ENCODE assay signal across 31 cellular contexts in the genomic region with DNA sequence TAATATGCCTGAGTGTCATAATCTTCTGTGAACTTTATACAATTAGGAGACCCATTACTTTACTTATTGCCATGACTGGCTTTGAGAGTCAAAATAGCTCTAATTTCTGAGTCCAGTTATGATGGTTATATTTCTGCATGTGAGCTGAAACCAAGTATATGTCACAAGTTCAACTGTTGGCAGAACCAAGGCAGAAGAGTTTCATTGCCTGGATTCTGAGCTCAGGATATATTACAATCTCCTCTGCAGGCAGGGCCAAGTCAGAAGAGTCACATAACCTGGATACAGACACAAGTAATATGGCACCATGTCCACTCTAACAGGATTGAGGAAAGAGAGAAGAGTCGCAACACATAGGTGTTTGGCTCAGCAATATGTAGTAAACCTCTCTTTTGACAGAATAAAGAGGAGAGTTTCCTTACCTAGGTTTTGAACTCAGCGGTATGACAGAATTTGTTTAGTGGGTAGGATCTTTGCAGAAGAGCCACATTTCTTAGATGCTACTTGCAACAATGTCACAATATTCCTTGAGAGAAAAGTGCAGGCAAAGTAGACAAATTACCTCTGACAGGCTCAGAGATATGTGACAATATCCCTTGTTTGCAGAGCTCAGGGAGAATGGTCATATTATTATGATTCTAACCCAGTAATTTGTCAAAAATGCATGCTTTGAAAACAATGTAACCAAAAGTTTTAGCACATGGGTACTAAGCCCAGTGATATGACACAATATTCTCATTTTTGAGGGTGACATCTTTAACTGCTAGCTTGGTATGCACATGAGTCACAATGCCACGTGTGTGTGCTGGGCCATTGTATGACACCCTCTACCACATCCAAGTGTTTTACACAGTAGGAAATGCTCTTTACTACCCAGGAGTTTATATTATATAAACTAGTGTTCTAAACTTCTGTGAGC.
DNase-seq lines count a peak whose midpoint lies in the region; TF ChIP-seq lines count a peak whose summit lies in the region.
"Had no signal": no experiment of that assay in that cellular context is flagged by ENCODE, and none has a peak within 500 bp of the region (broad histone marks: within the 10 kb centered on the region; RNA-seq: fewer than 3 reads in every experiment).

No MANE protein-coding gene starts in this region.

- CTCF ChIA-PET in mammary epithelial cell (lab: Charles Lee; ENCODE audit: low non-redundant PET) = no interaction called here

- H3K9ac ChIP-seq in H9 (ENCODE audit: extremely low read depth, insufficient read length, low read length) (no peak overlapping the region), mammary epithelial cell (ENCODE audit: insufficient read depth, low read length) (no peak overlapping the region)

- no peak overlapping the region for H4K8ac ChIP-seq in H9 (replicated peaks; ENCODE audit: insufficient read length, low read depth, low read length)

- H3K27ac Mint-ChIP-seq in H9 = no peak overlapping the region
- H3K27ac Mint-ChIP-seq: CD4-positive, alpha-beta memory T cell; effector memory CD8-positive, alpha-beta T cell; naive B cell; T-helper 17 cell had no signal

- no CpG with 5 or more reads among the region's 3 CpGs for WGBS in H9 (ENCODE audit: extremely low coverage, insufficient read length, low lambda C conversion rate)
- no CpG with 5 or more reads among the region's 3 CpGs for WGBS in mammary epithelial cell (ENCODE audit: low coverage, missing lambda C conversion rate)

- no peak for TF ChIP-seq CTCF in epithelial cell of esophagus (IDR thresholded peaks at IDR 0.05; ENCODE audit: insufficient read depth, low read depth, low read length, missing control alignments)
- TF ChIP-seq CTCF in H9 (conservative IDR thresholded peaks at IDR 0.05) = no peak
- TF ChIP-seq CTCF in mammary epithelial cell (conservative IDR thresholded peaks at IDR 0.05 in 1 of 2, IDR thresholded peaks at IDR 0.05 in 1 of 2; ENCODE audit: extremely low read depth in 1 of 2, insufficient read depth in 1 of 2, low read depth in 1 of 2, low read length in 2 of 2) = no peak

- H3K18ac ChIP-seq in H9 (ENCODE audit: insufficient read length, low read depth, low read length) = no peak overlapping the region

- H3T11ph ChIP-seq in H9 (ENCODE audit: low read length) = no peak overlapping the region

- H3K9me3 ChIP-seq in H9 (ENCODE audit: control insufficient read depth, low read depth, low read length) (no peaks in the 10 kb centered on the region), mammary epithelial cell (replicated peaks; ENCODE audit: insufficient read depth, low read length) (no peaks in the 10 kb centered on the region)
- H3K9me3 ChIP-seq: gastroesophageal sphincter, prostate gland, sigmoid colon, stomach, thyroid gland, vagina had no signal

- no peaks in the 10 kb centered on the region for H3K36me3 Mint-ChIP-seq in H9 (ENCODE audit: insufficient read depth in 1 of 3, low read depth in 3 of 3)
- H3K36me3 Mint-ChIP-seq: CD4-positive, alpha-beta memory T cell; naive B cell had no signal

- dilution Hi-C loops in mammary epithelial cell (cut with HindIII; ENCODE audit: low sequenced_read_pairs) = no loop called here

- H3K14ac ChIP-seq in H9 (ENCODE audit: insufficient read depth, low read length) = no peak overlapping the region

- intact Hi-C loops in mammary epithelial cell (cut with micrococcal nuclease) = no loop called here

- no peaks in the 10 kb centered on the region for H3K79me1 ChIP-seq in H9 (ENCODE audit: insufficient read depth, low read depth, low read length, poor library complexity, severe bottlenecking)

- H2BK15ac ChIP-seq in H9 (ENCODE audit: low read depth, low read length) = no peak overlapping the region

- H3K4me2 ChIP-seq in H9 (ENCODE audit: insufficient read depth, insufficient read length, low read length) = no peak overlapping the region
- H3K4me2 ChIP-seq in mammary epithelial cell (ENCODE audit: insufficient read depth, low read depth, low read length) = no peak overlapping the region

- no peak overlapping the region for H2BK5ac ChIP-seq in H9 (ENCODE audit: insufficient read length, low read length)

- H3K4me1 Mint-ChIP-seq in H9 = no peaks in the 10 kb centered on the region
- H3K4me1 Mint-ChIP-seq: CD4-positive, alpha-beta memory T cell; naive B cell; T-helper 17 cell had no signal

- H3K9me3 Mint-ChIP-seq in H9 = no peaks in the 10 kb centered on the region
- H3K9me3 Mint-ChIP-seq: CD4-positive, alpha-beta memory T cell; effector memory CD8-positive, alpha-beta T cell had no signal

- no peak overlapping the region for H4K91ac ChIP-seq in H9 (ENCODE audit: insufficient read length, low read depth, low read length)

- H4K20me1 ChIP-seq in H9 (ENCODE audit: control insufficient read depth, insufficient read depth, insufficient read length) (no peaks in the 10 kb centered on the region), mammary epithelial cell (ENCODE audit: insufficient read depth, low read length) (no peaks in the 10 kb centered on the region)

- no peak overlapping the region for H3K56ac ChIP-seq in H9 (ENCODE audit: insufficient read length, low read depth, low read length)

- no peak overlapping the region for H2BK120ac ChIP-seq in H9 (ENCODE audit: low read depth, low read length, poor library complexity, severe bottlenecking)

- no peak overlapping the region for H3K4ac ChIP-seq in H9 (ENCODE audit: low read depth, low read length)

- H3K4me3 Mint-ChIP-seq in H9 = no peak overlapping the region
- H3K4me3 Mint-ChIP-seq: CD4-positive, alpha-beta memory T cell; effector memory CD8-positive, alpha-beta T cell; naive B cell; T-helper 17 cell had no signal

- H3K27ac ChIP-seq in H9 (ENCODE audit: insufficient read length, low read depth, low read length) (no peak overlapping the region), mammary epithelial cell (ENCODE audit: insufficient read depth, low read depth, low read length) (no peak overlapping the region)
- H3K27ac ChIP-seq: 22Rv1, cardiac muscle cell, coronary artery, gastroesophageal sphincter, prostate gland, sigmoid colon, stomach, thyroid gland, vagina had no signal

- no peak overlapping the region for H4K5ac ChIP-seq in H9 (ENCODE audit: insufficient read length, low read depth, low read length)

- H3K23ac ChIP-seq in H9 (ENCODE audit: insufficient read length, low read depth, low read length) = no peak overlapping the region

- no peak overlapping the region for H2AK5ac ChIP-seq in H9 (ENCODE audit: insufficient read length, low read length)

- H3K4me3 ChIP-seq in epithelial cell of esophagus (ENCODE audit: low read length) = no peak overlapping the region
- no peak overlapping the region for H3K4me3 ChIP-seq in skeletal muscle cell (ENCODE audit: low read depth, low read length)
- no peak overlapping the region for H3K4me3 ChIP-seq in mammary epithelial cell (replicated peaks in 1 of 3; ENCODE audit: insufficient read depth in 1 of 3, low read depth in 2 of 3, low read length in 3 of 3)
- H3K4me3 ChIP-seq: cardiac muscle cell, coronary artery, gastroesophageal sphincter, prostate gland, sigmoid colon, stomach, thyroid gland, vagina had no signal

- peak; percentile 2 for DNase-seq in NK-92 treated with Interleukin-12 subunit alpha and Interleukin-12 subunit beta, amount 100 ng/mL, for 24 hours (lab: John Stamatoyannopoulos, UW)
- DNase-seq in NK-92 (lab: John Stamatoyannopoulos, UW; ENCODE audit: unreplicated experiment) (no peak), LHCN-M2 (ENCODE audit: low read depth) (peak; percentile 73), epithelial cell of esophagus (ENCODE audit: low read depth) (peak; percentile 53), skeletal muscle cell (ENCODE audit: low read depth) (peak; percentile 23), DMS114 treated with DMSO at 0.1 percent for 48 hours (lab: John Stamatoyannopoulos, UW; ENCODE audit: unreplicated experiment) (no peak), H9 (no peak), mammary epithelial cell (no peak)
- DNase-seq: activated CD4-positive, alpha-beta T cell treated with anti-CD3 and anti-CD28 coated beads, Interleukin-2, amount 50 U/mL, for 1 hour; activated naive CD4-positive, alpha-beta T cell treated with anti-CD3 and anti-CD28 coated beads, Interleukin-2, amount 50 U/mL, for 16 hours; AML-193; amygdala; CD4-positive, alpha-beta memory T cell; effector memory CD8-positive, alpha-beta T cell; KBM-7; MM.1S; naive B cell; NCI-H1436; NCI-H774; nucleus accumbens; sigmoid colon; stimulated activated CD4-positive, alpha-beta T cell treated with anti-CD3 and anti-CD28 coated beads, Interleukin-15, amount 100 ng/mL, for 24 hours; stomach; T-helper 17 cell; thyroid gland had no signal

- no peak overlapping the region for H2BK20ac ChIP-seq in H9 (ENCODE audit: low read depth, low read length, poor library complexity, severe bottlenecking)

- H3K79me2 ChIP-seq in H9 (ENCODE audit: insufficient read depth, low read length) (no peaks in the 10 kb centered on the region), mammary epithelial cell (ENCODE audit: insufficient read depth, low read length) (no peaks in the 10 kb centered on the region)

- H3K4me1 ChIP-seq in H9 (ENCODE audit: insufficient read depth, low read length) (no peaks in the 10 kb centered on the region), mammary epithelial cell (ENCODE audit: insufficient read depth, low read length) (no peaks in the 10 kb centered on the region)
- H3K4me1 ChIP-seq: gastroesophageal sphincter, prostate gland, sigmoid colon, stomach, thyroid gland, vagina had no signal

- H2BK12ac ChIP-seq in H9 (ENCODE audit: insufficient read length, low read depth, low read length) = no peak overlapping the region

- H3K23me2 ChIP-seq in H9 (ENCODE audit: insufficient read length, low read depth, low read length, poor library complexity, severe bottlenecking) = no peaks in the 10 kb centered on the region

- no peaks in the 10 kb centered on the region for H3K27me3 Mint-ChIP-seq in H9 (ENCODE audit: low read depth)
- H3K27me3 Mint-ChIP-seq: CD4-positive, alpha-beta memory T cell; naive B cell; T-helper 17 cell had no signal

- H2AFZ ChIP-seq in H9 (ENCODE audit: low read length) (no peak overlapping the region), mammary epithelial cell (ENCODE audit: low read depth, low read length) (no peak overlapping the region)

- H3K36me3 ChIP-seq in mammary epithelial cell (ENCODE audit: insufficient read depth, low read length) = no peaks in the 10 kb centered on the region
- H3K36me3 ChIP-seq: cardiac muscle cell, gastroesophageal sphincter, prostate gland, sigmoid colon, stomach, thyroid gland, vagina had no signal

- in situ Hi-C loops in mammary epithelial cell (cut with MboI; ENCODE audit: low sequenced_read_pairs in 2 of 2) = no loop called here

- H3K27me3 ChIP-seq in H9 (ENCODE audit: insufficient read depth, low read length) (no peaks in the 10 kb centered on the region), mammary epithelial cell (ENCODE audit: insufficient read depth, low read length) (no peaks in the 10 kb centered on the region)
- H3K27me3 ChIP-seq: cardiac muscle cell, gastroesophageal sphincter, sigmoid colon, stomach, thyroid gland, vagina had no signal

- no TSS peak for BruUV-seq in mammary epithelial cell (replicated peaks; lab: Mats Ljungman, UMichigan)

Comparison
In these comparisons a context has a peak if more than half of its experiments do, and no peak if none do; other contexts are left out.
1. DNase-seq: peak in NK-92 treated with Interleukin-12 subunit alpha and Interleukin-12 subunit beta, amount 100 ng/mL, for 24 hours (single experiment), LHCN-M2 (single experiment), epithelial cell of esophagus (single experiment) and skeletal muscle cell (single experiment); none in NK-92 (single experiment), DMS114 treated with DMSO at 0.1 percent for 48 hours (single experiment), H9 (single experiment) and mammary epithelial cell (single experiment).